ENCODE assay signal across 20 cellular contexts in the genomic region with DNA sequence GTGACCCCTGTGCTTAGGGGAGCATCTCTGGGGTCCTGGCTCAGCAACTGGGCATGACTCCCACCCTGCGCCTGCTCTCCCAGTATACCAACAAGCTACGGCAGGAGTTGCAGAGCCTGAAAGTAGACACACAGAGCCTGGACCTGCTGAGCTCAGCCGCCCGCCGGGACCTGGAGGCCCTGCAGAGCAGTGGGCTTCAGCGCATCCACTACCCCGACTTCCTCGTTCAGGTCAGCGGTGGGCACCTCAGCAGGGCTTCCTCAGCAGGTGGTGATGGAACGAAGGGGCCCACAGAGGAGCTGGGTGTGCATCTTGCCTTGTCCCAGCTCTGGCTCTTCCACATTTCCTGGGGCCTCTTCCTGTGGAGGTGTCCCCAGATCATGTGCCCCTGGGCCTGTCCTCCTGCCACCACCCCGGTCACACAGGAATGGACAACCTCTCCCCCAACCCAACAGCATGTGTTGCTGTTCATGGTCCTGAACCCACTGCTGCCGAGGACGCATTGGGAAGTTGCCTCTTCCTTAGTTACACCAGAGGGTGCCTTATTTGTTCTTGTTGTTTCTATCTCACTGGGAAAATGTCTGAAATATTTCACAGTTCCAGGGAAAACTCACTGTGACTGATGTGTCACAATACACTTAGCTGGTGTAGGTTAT. TPM values are rescaled to one million over a fixed set of nuclear protein-coding genes. Genes with fewer than 3 reads are reported as not detected.
A peak's percentile ranks its signal among the peaks of the same experiment; 100 is the strongest.
DNase-seq lines count a peak whose midpoint lies in the region; ATAC-seq, FAIRE-seq and TF ChIP-seq lines count a peak whose summit lies in the region.
"Had no signal": no experiment of that assay in that cellular context is flagged by ENCODE, and none has a peak within 500 bp of the region (broad histone marks: within the 10 kb centered on the region; RNA-seq: fewer than 3 reads in every experiment).

No MANE protein-coding gene starts in this region.

- H3F3A ChIP-seq in GM23248 (ENCODE audit: insufficient read depth) = no peaks in the 10 kb centered on the region

- no peak overlapping the region for H3K27ac ChIP-seq in GM23248
- H3K27ac ChIP-seq: SJSA1 had no signal

- FAIRE-seq in HTR-8/SVneo (lab: Jason Lieb, UNC) = peak; percentile 80
- FAIRE-seq: D721Med, GM12892, GM18507 had no signal

- H3K9ac ChIP-seq in GM23248 = no peak overlapping the region

- no peak overlapping the region for H3K4me2 ChIP-seq in GM23248 (ENCODE audit: unreplicated experiment)

- peaks cover 3% of the 10 kb centered on the region for H3K27me3 Mint-ChIP-seq in nephron progenitor cell (ENCODE audit: low read depth, poor library complexity)

- H4K20me1 ChIP-seq in GM23248 (ENCODE audit: insufficient read depth) = no peaks in the 10 kb centered on the region

- DNase-seq in GM23248 = peak; percentile 17
- DNase-seq in HTR-8/SVneo (ENCODE audit: insufficient read length, low spot score) = no peak
- peak; percentile 2 for DNase-seq in choroid plexus epithelial cell (ENCODE audit: low read depth)
- peak; percentile 34 for DNase-seq in nephron progenitor cell
- no peak for DNase-seq in activated CD8-positive, alpha-beta memory T cell treated with anti-CD3 and anti-CD28 coated beads, Interleukin-2, amount 50 U/mL, for 48 hours
- no peak for DNase-seq in NCI-H2081 treated with DMSO at 0.1 percent for 48 hours (lab: John Stamatoyannopoulos, UW)
- DNase-seq: ACHN, C1 segment of cervical spinal cord, IMR-90, MG63, NCI-H1092, NCI-H146, NCI-H2081, NCI-H446 treated with DMSO at 0.1 percent for 48 hours had no signal

- in situ Hi-C loops in GM23248 (cut with MboI) = no loop called here

- no peak for ATAC-seq in HG03025 (IDR thresholded peaks at IDR 0.05; ENCODE audit: low FRiP score, unreplicated experiment)
- ATAC-seq: Panc1 had no signal

- peaks cover 2% of the 10 kb centered on the region for H3K9me3 Mint-ChIP-seq in nephron progenitor cell

- no peak overlapping the region for H3K27ac Mint-ChIP-seq in nephron progenitor cell

- no peaks in the 10 kb centered on the region for H3K36me3 ChIP-seq in GM23248 (ENCODE audit: low read depth)
- H3K36me3 ChIP-seq: MG63, SJSA1 had no signal

- H3K4me1 Mint-ChIP-seq in nephron progenitor cell = no peaks in the 10 kb centered on the region

- no peak overlapping the region for H3K4me3 ChIP-seq in GM23248
- no peak overlapping the region for H3K4me3 ChIP-seq in choroid plexus epithelial cell (ENCODE audit: low read depth, low read length)
- H3K4me3 ChIP-seq: MG63, SJSA1 had no signal

- H3K79me2 ChIP-seq in GM23248 (ENCODE audit: insufficient read depth) = no peaks in the 10 kb centered on the region

- no peaks in the 10 kb centered on the region for H3K9me3 ChIP-seq in GM23248 (ENCODE audit: low read depth)
- H3K9me3 ChIP-seq: MG63, SJSA1 had no signal

- no peak overlapping the region for H3K4me3 Mint-ChIP-seq in nephron progenitor cell

- no peaks in the 10 kb centered on the region for H3K4me1 ChIP-seq in GM23248 (ENCODE audit: insufficient read depth)
- H3K4me1 ChIP-seq: SJSA1 had no signal

- H3K27me3 ChIP-seq in GM23248 (replicated peaks; ENCODE audit: insufficient read depth) = no peaks in the 10 kb centered on the region; the same call in 1 of the 2 replicates
- H3K27me3 ChIP-seq: MG63, SJSA1 had no signal

- no peaks in the 10 kb centered on the region for H3K9me2 ChIP-seq in GM23248 (ENCODE audit: insufficient read depth)

- 60 to 67% methylated on average over 13 of the region's 13 CpGs for WGBS in GM23248 (ENCODE audit: low coverage in 1 of 2, low lambda C conversion rate in 2 of 2, missing lambda C conversion rate in 2 of 2), 2 experiments

- TF ChIP-seq CTCF in choroid plexus epithelial cell (conservative IDR thresholded peaks at IDR 0.05; ENCODE audit: low read depth, low read length) = no peak
- no peak for TF ChIP-seq CTCF in nephron progenitor cell (IDR thresholded peaks at IDR 0.05)

- no peak overlapping the region for H2AFZ ChIP-seq in GM23248

- H3K36me3 Mint-ChIP-seq in nephron progenitor cell (ENCODE audit: low read depth) = peaks cover under 1% of the 10 kb centered on the region

RNA-seq across cellular contexts. Expression of a gene that starts 10.8 kb away (rescaled TPM):
- 0.22 TPM in 1 of 2 replicates, not detected in the other for total RNA-seq in GM23248 (2014; rRNA removed; shearing (Covaris generic))
- 0.25 TPM in 1 of 2 replicates, not detected in the other for polyA plus RNA-seq in GM23248 (2016; fragmentation: Nextera tagmentation; extraction: Ambion mirVana)
- total RNA-seq: IMR-90 had no signal

RNA-seq across cellular contexts. Expression of a gene that starts 12.1 kb away (rescaled TPM):
- total RNA-seq in GM23248 (2014; rRNA removed; shearing (Covaris generic)) = 10.7 and 11.9 TPM in 2 replicates
- polyA plus RNA-seq in GM23248 (2016; fragmentation: Nextera tagmentation; extraction: Ambion mirVana) = 3.7 and 4.9 TPM in 2 replicates

Comparison
In these comparisons a context has a peak if more than half of its experiments do, and no peak if none do; other contexts are left out.
1. DNase-seq: peak in GM23248 (single experiment), choroid plexus epithelial cell (single experiment) and nephron progenitor cell (single experiment); none in HTR-8/SVneo (single experiment), activated CD8-positive, alpha-beta memory T cell treated with anti-CD3 and anti-CD28 coated beads, Interleukin-2, amount 50 U/mL, for 48 hours (single experiment) and NCI-H2081 treated with DMSO at 0.1 percent for 48 hours (single experiment).